In genomic region chr1:27489973-27490741, GRCh38 we compare ENCODE assay signal across 1 cellular context.
TF ChIP-seq lines count a peak whose summit lies in the region.

WASF2 (minus strand) TSS chr1:27490167; CDS start chr1:27428890, 61,277 bp downstream.

TF ChIP-seq in HEK293, 187 proteins besides CTCF, POLR2A, EP300 and RAD21 (continued from another document and continues in another):
- TF ChIP-seq PRDM2 (tag by site-specific recombination; IDR thresholded peaks at IDR 0.05; ENCODE audit: borderline replicate concordance) (no peak), ZNF449 (tag by site-specific recombination; IDR thresholded peaks at IDR 0.05) (peak; percentile 44; the same call in 1 of the 2 replicates), ZFP37 (tag by site-specific recombination; IDR thresholded peaks at IDR 0.05) (no peak), ATF2 (tag by site-specific recombination; IDR thresholded peaks at IDR 0.05; ENCODE audit: low read depth) (no peak), ZNF335 (tag by site-specific recombination; conservative IDR thresholded peaks at IDR 0.05) (peak; percentile 56), TCF7L2 (IDR thresholded peaks at IDR 0.05; ENCODE audit: borderline replicate concordance, low read depth, low read length) (no peak), SP7 (tag by site-specific recombination; IDR thresholded peaks at IDR 0.05) (peak; percentile 86), KLF7 (tag by site-specific recombination; IDR thresholded peaks at IDR 0.05; ENCODE audit: borderline replicate concordance) (peak; percentile 94), ZNF248 (tag by site-specific recombination; IDR thresholded peaks at IDR 0.05) (no peak), ZNF169 (tag by site-specific recombination; IDR thresholded peaks at IDR 0.05) (no peak), ZNF324 (tag by site-specific recombination; IDR thresholded peaks at IDR 0.05) (peak; percentile 94), ZNF391 (tag by site-specific recombination; IDR thresholded peaks at IDR 0.05; ENCODE audit: borderline replicate concordance, low read depth) (peak; percentile 84; the same call in 1 of the 2 replicates), ZXDB (tag by site-specific recombination; IDR thresholded peaks at IDR 0.05) (peak; percentile 90), ZNF211 (tag by site-specific recombination; IDR thresholded peaks at IDR 0.05; ENCODE audit: low read depth) (no peak), ZNF701 (tag by site-specific recombination; IDR thresholded peaks at IDR 0.05) (no peak), ZNF830 (tag by site-specific recombination; IDR thresholded peaks at IDR 0.05; ENCODE audit: low read depth) (no peak), ZNF311 (tag by site-specific recombination; IDR thresholded peaks at IDR 0.05; ENCODE audit: borderline replicate concordance) (no peak), TSHZ1 (tag by site-specific recombination; IDR thresholded peaks at IDR 0.05; ENCODE audit: borderline replicate concordance) (no peak), ZBTB6 (tag by site-specific recombination; IDR thresholded peaks at IDR 0.05) (no peak), WT1 (tag by site-specific recombination; IDR thresholded peaks at IDR 0.05) (peak; percentile 32; the same call in 1 of the 2 replicates), ZNF776 (tag by site-specific recombination; IDR thresholded peaks at IDR 0.05; ENCODE audit: borderline replicate concordance) (no peak), KLF8 (tag by site-specific recombination; IDR thresholded peaks at IDR 0.05) (peak; percentile 99), SCRT1 (tag by site-specific recombination; IDR thresholded peaks at IDR 0.05; ENCODE audit: borderline replicate concordance) (0 out of 2 replicates have a peak, but pooled peaks have one; percentile 78), ZNF560 (tag by site-specific recombination; IDR thresholded peaks at IDR 0.05; ENCODE audit: borderline replicate concordance) (no peak), ZNF488 (tag by site-specific recombination; IDR thresholded peaks at IDR 0.05) (no peak), ZNF341 (tag by site-specific recombination; IDR thresholded peaks at IDR 0.05; ENCODE audit: low read depth) (peak; percentile 69), ZNF621 (tag by site-specific recombination; IDR thresholded peaks at IDR 0.05) (no peak), ZBTB10 (tag by site-specific recombination; IDR thresholded peaks at IDR 0.05) (peak; percentile 94; the same call in 1 of the 2 replicates), ZNF18 (tag by site-specific recombination; IDR thresholded peaks at IDR 0.05) (no peak), ZNF24 (tag by site-specific recombination; IDR thresholded peaks at IDR 0.05) (peak; percentile 74; the same call in 1 of the 2 replicates), ZNF174 (tag by site-specific recombination; IDR thresholded peaks at IDR 0.05) (no peak), ZNF658 (tag by site-specific recombination; IDR thresholded peaks at IDR 0.05) (no peak), ZBTB7A (tag by site-specific recombination; IDR thresholded peaks at IDR 0.05; ENCODE audit: low read depth) (peak; percentile 40; the same call in 1 of the 2 replicates), ZNF433 (tag by site-specific recombination; IDR thresholded peaks at IDR 0.05; ENCODE audit: low read depth) (no peak), ZNF768 (tag by site-specific recombination; IDR thresholded peaks at IDR 0.05) (no peak), ZNF629 (tag by site-specific recombination; IDR thresholded peaks at IDR 0.05) (peak; percentile 73), ZNF843 (tag by site-specific recombination; IDR thresholded peaks at IDR 0.05) (no peak), ZNF529 (tag by site-specific recombination; IDR thresholded peaks at IDR 0.05; ENCODE audit: insufficient replicate concordance) (no peak)
